Comparison of ENCODE assay signal across 9 cellular contexts in genomic region chr18:32760391-32760790, GRCh38. TPM values are rescaled to one million over a fixed set of nuclear protein-coding genes. Genes with fewer than 3 reads are reported as not detected.
DNase-seq lines count a peak whose midpoint lies in the region; ATAC-seq and TF ChIP-seq lines count a peak whose summit lies in the region.
"Had no signal": no experiment of that assay in that cellular context is flagged by ENCODE, and none has a peak within 500 bp of the region (broad histone marks: within the 10 kb centered on the region; RNA-seq: fewer than 3 reads in every experiment).

No MANE protein-coding gene starts in this region.

- H3K27ac ChIP-seq in PC-9 (no peak overlapping the region), thyroid gland (no peak overlapping the region)

- WGBS in thyroid gland, 2 donors = 49 to 58% methylated on average over 6 of the region's 6 CpGs

- H3K4me1 ChIP-seq in PC-9 (replicated peaks; ENCODE audit: insufficient read depth) (no peaks in the 10 kb centered on the region), thyroid gland (peaks cover 0 to 7% of the 10 kb centered on the region in 2 donors)

- no peaks in the 10 kb centered on the region for H3K9me3 Mint-ChIP-seq in effector memory CD8-positive, alpha-beta T cell

- no peak overlapping the region for H3K4me3 Mint-ChIP-seq in effector memory CD8-positive, alpha-beta T cell

- CTCF ChIA-PET in PC-9 (lab: Charles Lee) = no interaction called here

- no peak for DNase-seq in effector memory CD8-positive, alpha-beta T cell
- DNase-seq in NCI-H2029 treated with DMSO at 0.1 percent for 48 hours (lab: John Stamatoyannopoulos, UW) (no peak), PC-9 (no peak), thyroid gland (no peak), T-helper 9 cell (no peak)

- ATAC-seq in GM18511 (IDR thresholded peaks at IDR 0.05; ENCODE audit: unreplicated experiment) = peak; percentile 100
- peak; percentile 100 for ATAC-seq in GM21576 (IDR thresholded peaks at IDR 0.05; ENCODE audit: unreplicated experiment)
- peak; percentile 99 for ATAC-seq in HG03342 (IDR thresholded peaks at IDR 0.05; ENCODE audit: unreplicated experiment)
- peak; percentile 51 for ATAC-seq in effector memory CD8-positive, alpha-beta T cell (replicated peaks)

- H3K4me2 ChIP-seq in PC-9 = no peak overlapping the region

- H3K4me3 ChIP-seq in PC-9 (no peak overlapping the region), thyroid gland (replicated peaks in 1 of 3) (no peak overlapping the region)

- no peaks in the 10 kb centered on the region for H3K36me3 ChIP-seq in PC-9 (ENCODE audit: low read depth)
- H3K36me3 ChIP-seq in thyroid gland = no peaks in the 10 kb centered on the region

- no peaks in the 10 kb centered on the region for H3K9me3 ChIP-seq in PC-9 (ENCODE audit: insufficient read depth, low read depth)
- H3K9me3 ChIP-seq in thyroid gland = no peaks in the 10 kb centered on the region

- H2AFZ ChIP-seq in PC-9 = no peak overlapping the region

- peaks cover 0 to 5% of the 10 kb centered on the region in 2 donors for H3K27me3 Mint-ChIP-seq in effector memory CD8-positive, alpha-beta T cell

- no peaks in the 10 kb centered on the region for H3K9me2 ChIP-seq in PC-9 (ENCODE audit: insufficient read depth)

- POLR2A ChIA-PET in PC-9 (lab: Charles Lee; ENCODE audit: unreplicated experiment) = no interaction called here

- H3F3A ChIP-seq in PC-9 (ENCODE audit: insufficient read depth, low read depth) = no peaks in the 10 kb centered on the region

- H3K4me1 Mint-ChIP-seq in effector memory CD8-positive, alpha-beta T cell (ENCODE audit: low read depth in 2 of 2) = no peaks in the 10 kb centered on the region

- no peaks in the 10 kb centered on the region for H4K20me1 ChIP-seq in PC-9 (ENCODE audit: insufficient read depth)

- no peak for TF ChIP-seq CTCF in PC-9 (conservative IDR thresholded peaks at IDR 0.05)
- TF ChIP-seq CTCF in thyroid gland (IDR thresholded peaks at IDR 0.05) = no peak

- no TSS peak for BruUV-seq in PC-9 (replicated peaks; lab: Mats Ljungman, UMichigan)

- peaks cover 3% of the 10 kb centered on the region for H3K36me3 Mint-ChIP-seq in effector memory CD8-positive, alpha-beta T cell (ENCODE audit: insufficient read depth)

- intact Hi-C loops in PC-9 (cut with micrococcal nuclease; ENCODE audit: unreplicated experiment) (no loop called here), thyroid gland (cut with DNase I) (no loop called here)

- H3K27ac Mint-ChIP-seq in effector memory CD8-positive, alpha-beta T cell = no peak overlapping the region

- no peaks in the 10 kb centered on the region for H3K27me3 ChIP-seq in PC-9 (ENCODE audit: insufficient read depth, low read depth)
- H3K27me3 ChIP-seq in thyroid gland = no peaks in the 10 kb centered on the region

- H3K79me2 ChIP-seq in PC-9 (ENCODE audit: low read depth) = no peaks in the 10 kb centered on the region

- TF ChIP-seq POLR2A in thyroid gland (IDR thresholded peaks at IDR 0.05) = no peak

RNA-seq across cellular contexts. Expression of gene KLHL14, which starts 12.4 kb away (rescaled TPM):
- total RNA-seq in PC-9 (2021) (not detected in 2 replicates), thyroid gland (10 to 100 TPM; 18.9 to 36.5 (median 29.3) TPM)
- total RNA-seq: T-helper 2 cell treated with Interferon-gamma antibody and Interleukin-4, amounts not matched to agents 100 ng/mL and 5 ng/mL, for 36 hours had no signal

Comparison
In these comparisons a context has a peak if more than half of its experiments do, and no peak if none do; other contexts are left out.
1. RNA of gene KLHL14, which starts 12.4 kb away (total RNA-seq): 18.9 to 36.5 TPM in thyroid gland; not detected in PC-9; every median in the first group is over 10 times any median in the second.
2. Peak in every context shown above with its lines, with median percentiles within 50 percentile points of each other: ATAC-seq.